ENCODE assay signal across 7 cellular contexts in the genomic region with DNA sequence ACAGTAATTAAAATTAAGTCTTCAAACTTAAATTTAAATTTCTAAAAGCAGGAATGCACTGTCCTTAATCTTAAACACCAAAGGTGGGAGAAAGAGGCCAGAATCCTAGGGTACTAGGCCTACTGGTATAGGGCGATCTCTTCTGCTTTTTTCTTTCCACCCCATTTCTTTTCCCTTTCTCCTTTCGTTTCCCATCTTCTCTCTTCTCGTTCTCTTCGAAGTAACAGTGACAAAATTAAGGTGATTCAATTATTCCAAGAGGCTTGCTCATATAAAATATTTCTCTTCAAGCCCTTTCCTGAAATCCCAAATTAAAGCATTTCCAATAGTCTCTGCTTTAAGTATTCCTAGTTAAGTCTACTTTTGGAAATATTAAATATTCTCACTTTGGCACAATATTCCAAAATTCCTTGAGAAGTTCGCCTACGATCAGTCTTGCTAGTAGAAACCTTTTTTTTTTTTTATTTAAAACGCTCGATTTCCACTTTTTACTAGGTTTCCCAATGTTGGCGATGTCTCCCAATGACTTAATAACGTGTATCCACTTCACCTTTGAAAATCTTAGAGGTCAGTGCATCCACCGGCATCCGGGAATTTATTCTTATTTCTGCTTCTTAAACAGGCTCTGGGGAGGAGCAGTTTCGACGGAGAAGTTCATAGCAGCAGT. TPM values are rescaled to one million over a fixed set of nuclear protein-coding genes. Genes with fewer than 3 reads are reported as not detected.
DNase-seq lines count a peak whose midpoint lies in the region; ATAC-seq lines count a peak whose summit lies in the region.

No MANE protein-coding gene starts in this region.

- H3K27me3 Mint-ChIP-seq in activated CD4-positive, alpha-beta memory T cell treated with anti-CD3 and anti-CD28 coated beads for 36 hours: no peaks in the 10 kb centered on the region
- no peaks in the 10 kb centered on the region for H3K27me3 Mint-ChIP-seq in stimulated activated memory B cell treated with anti-CD40 and anti-IgM and Interleukin-4, amounts not matched to agents 10 μg/mL and 1 μg/mL and 100 μg/mL, for 72 hours

- peaks cover 44% of the 10 kb centered on the region for H3K4me1 Mint-ChIP-seq in activated CD4-positive, alpha-beta memory T cell treated with anti-CD3 and anti-CD28 coated beads for 36 hours (ENCODE audit: low read depth)
- H3K4me1 Mint-ChIP-seq in stimulated activated memory B cell treated with anti-CD40 and anti-IgM and Interleukin-4, amounts not matched to agents 10 μg/mL and 1 μg/mL and 100 μg/mL, for 72 hours: peaks cover 47% of the 10 kb centered on the region

- ATAC-seq in HG03060 (IDR thresholded peaks at IDR 0.05; ENCODE audit: low read depth, unreplicated experiment): peak; percentile 3
- ATAC-seq in stimulated activated memory B cell treated with anti-CD40 and anti-IgM and Interleukin-4, amounts not matched to agents 10 μg/mL and 1 μg/mL and 100 μg/mL, for 72 hours: no peak

- H3K4me3 ChIP-seq in iPS-11a (ENCODE audit: low read depth, low read length): peak overlapping the region; percentile 50

- DNase-seq in activated CD4-positive, alpha-beta memory T cell treated with anti-CD3 and anti-CD28 coated beads for 36 hours: no peak
- DNase-seq in NCI-H1930 (lab: John Stamatoyannopoulos, UW): no peak
- DNase-seq in NCI-H1694 (lab: John Stamatoyannopoulos, UW): no peak
- no peak for DNase-seq in NCI-H524 (lab: John Stamatoyannopoulos, UW)

- CTCF ChIA-PET in activated CD4-positive, alpha-beta memory T cell treated with anti-CD3 and anti-CD28 coated beads for 36 hours (lab: Charles Lee): no interaction called here

- H3K36me3 Mint-ChIP-seq in activated CD4-positive, alpha-beta memory T cell treated with anti-CD3 and anti-CD28 coated beads for 36 hours: peaks cover 8% of the 10 kb centered on the region
- peaks cover 5% of the 10 kb centered on the region for H3K36me3 Mint-ChIP-seq in stimulated activated memory B cell treated with anti-CD40 and anti-IgM and Interleukin-4, amounts not matched to agents 10 μg/mL and 1 μg/mL and 100 μg/mL, for 72 hours

- POLR2A ChIA-PET in activated CD4-positive, alpha-beta memory T cell treated with anti-CD3 and anti-CD28 coated beads for 36 hours (lab: Charles Lee): no interaction called here

- H3K4me3 Mint-ChIP-seq in activated CD4-positive, alpha-beta memory T cell treated with anti-CD3 and anti-CD28 coated beads for 36 hours: peak overlapping the region; percentile 86
- peak overlapping the region; percentile 84 for H3K4me3 Mint-ChIP-seq in stimulated activated memory B cell treated with anti-CD40 and anti-IgM and Interleukin-4, amounts not matched to agents 10 μg/mL and 1 μg/mL and 100 μg/mL, for 72 hours

- peak overlapping the region; percentile 97 for H3K27ac Mint-ChIP-seq in activated CD4-positive, alpha-beta memory T cell treated with anti-CD3 and anti-CD28 coated beads for 36 hours
- peak overlapping the region; percentile 97 for H3K27ac Mint-ChIP-seq in stimulated activated memory B cell treated with anti-CD40 and anti-IgM and Interleukin-4, amounts not matched to agents 10 μg/mL and 1 μg/mL and 100 μg/mL, for 72 hours

- intact Hi-C loops in activated CD4-positive, alpha-beta memory T cell treated with anti-CD3 and anti-CD28 coated beads for 36 hours (cut with micrococcal nuclease): loop anchor here (5.0 to 10.0 kb wide), 3 partner anchors 66 to 593 kb away; a partner anchor contains a TSS

- no peaks in the 10 kb centered on the region for H3K9me3 Mint-ChIP-seq in activated CD4-positive, alpha-beta memory T cell treated with anti-CD3 and anti-CD28 coated beads for 36 hours
- H3K9me3 Mint-ChIP-seq in stimulated activated memory B cell treated with anti-CD40 and anti-IgM and Interleukin-4, amounts not matched to agents 10 μg/mL and 1 μg/mL and 100 μg/mL, for 72 hours: no peaks in the 10 kb centered on the region

RNA-seq across cellular contexts. Expression of a gene that starts 0.8 kb away (rescaled TPM):
- 10 to 100 TPM; 15.0 to 18.2 TPM for total RNA-seq in activated CD4-positive, alpha-beta memory T cell treated with anti-CD3 and anti-CD28 coated beads for 36 hours
